27 cellular contexts compared by ENCODE assay signal in genomic region chr7:97269741-97270140, GRCh38.
DNase-seq lines count a peak whose midpoint lies in the region; ATAC-seq and TF ChIP-seq lines count a peak whose summit lies in the region.
"Had no signal": no experiment of that assay in that cellular context is flagged by ENCODE, and none has a peak within 500 bp of the region (broad histone marks: within the 10 kb centered on the region; RNA-seq: fewer than 3 reads in every experiment).

No MANE protein-coding gene starts in this region.

- TF ChIP-seq POLR2A in breast epithelium (IDR thresholded peaks at IDR 0.05): no peak

- H3K27me3 ChIP-seq in OCI-LY3 (ENCODE audit: low read depth, low read length) (peaks cover 14% of the 10 kb centered on the region), breast epithelium (no peaks in the 10 kb centered on the region)
- H3K27me3 ChIP-seq: ovary, right atrium auricular region had no signal

- DNase-seq in COLO829 (ENCODE audit: low spot score): peak; percentile 8
- DNase-seq in fibroblast of villous mesenchyme (ENCODE audit: low read depth): peak; percentile 28
- peak; percentile 43 for DNase-seq in pulmonary artery endothelial cell (ENCODE audit: low read depth, low spot score)
- no peak for DNase-seq in breast epithelium (ENCODE audit: low spot score in 2 of 2)
- DNase-seq in UCSD-AML1 (lab: John Stamatoyannopoulos, UW; ENCODE audit: unreplicated experiment): no peak
- no peak for DNase-seq in NCI-H146 treated with DMSO at 0.1 percent for 48 hours (lab: John Stamatoyannopoulos, UW; ENCODE audit: unreplicated experiment)
- DNase-seq: activated CD4-positive, alpha-beta T cell treated with anti-CD3 and anti-CD28 coated beads, Interleukin-2, amount 50 U/mL, for 1 hour; activated naive CD4-positive, alpha-beta T cell treated with anti-CD3 and anti-CD28 coated beads for 36 hours; amygdala; BE2C; DMS53; GDM1; GOT3; head of caudate nucleus; Kasumi-1; natural killer cell; NCI-H1694 treated with DMSO at 0.1 percent for 48 hours; NCI-H526 treated with DMSO at 0.1 percent for 48 hours; OCI-M1; ovary; Right ventricle myocardium superior; trophoblast cell; WERI-Rb-1 had no signal

- intact Hi-C loops in breast epithelium (cut with DNase I; ENCODE audit: low total_unique reads): no loop called here

- ATAC-seq in GM18511 (IDR thresholded peaks at IDR 0.05; ENCODE audit: unreplicated experiment): no peak
- ATAC-seq: left lobe of liver, natural killer cell had no signal

- no peaks in the 10 kb centered on the region for H4K20me1 ChIP-seq in OCI-LY3 (ENCODE audit: insufficient read depth, low read length)

- H3K4me2 ChIP-seq in OCI-LY3 (ENCODE audit: low read length): peak overlapping the region; percentile 52

- peaks cover 76% of the 10 kb centered on the region for H3K4me1 ChIP-seq in OCI-LY3 (ENCODE audit: low read length)
- H3K4me1 ChIP-seq in breast epithelium: no peaks in the 10 kb centered on the region
- H3K4me1 ChIP-seq: BE2C, right atrium auricular region had no signal

- TF ChIP-seq CTCF in OCI-LY3 (IDR thresholded peaks at IDR 0.05; ENCODE audit: low read depth, low read length): no peak
- TF ChIP-seq CTCF in fibroblast of villous mesenchyme (IDR thresholded peaks at IDR 0.05; ENCODE audit: insufficient read depth, low read depth, low read length): no peak
- TF ChIP-seq CTCF in breast epithelium (IDR thresholded peaks at IDR 0.05): no peak

- no peak overlapping the region for H2AFZ ChIP-seq in OCI-LY3 (ENCODE audit: low read depth, low read length)

- H3K36me3 ChIP-seq in OCI-LY3 (replicated peaks; ENCODE audit: low read depth, low read length) (no peaks in the 10 kb centered on the region), breast epithelium (no peaks in the 10 kb centered on the region)
- H3K36me3 ChIP-seq: BE2C, ovary, right atrium auricular region, WERI-Rb-1 had no signal

- H3K4me3 ChIP-seq in OCI-LY3 (ENCODE audit: low read length) (no peak overlapping the region), fibroblast of villous mesenchyme (ENCODE audit: low read depth, low read length) (no peak overlapping the region), breast epithelium (no peak overlapping the region)
- H3K4me3 ChIP-seq: ovary, right atrium auricular region had no signal

- no peaks in the 10 kb centered on the region for H3K79me2 ChIP-seq in OCI-LY3 (ENCODE audit: low read length)

- no peaks in the 10 kb centered on the region for H3K9me3 ChIP-seq in OCI-LY3 (ENCODE audit: insufficient read depth, low read length)
- no peaks in the 10 kb centered on the region for H3K9me3 ChIP-seq in breast epithelium
- H3K9me3 ChIP-seq: BE2C, ovary, right atrium auricular region had no signal

- H3K9ac ChIP-seq in OCI-LY3 (ENCODE audit: low read length): no peak overlapping the region

- H3K27ac ChIP-seq in OCI-LY3 (ENCODE audit: low read length) (no peak overlapping the region), breast epithelium (no peak overlapping the region)
- H3K27ac ChIP-seq: ovary, right atrium auricular region, WERI-Rb-1 had no signal

Comparison
In these comparisons a context has a peak if more than half of its experiments do, and no peak if none do; other contexts are left out.
1. DNase-seq: peak in COLO829 (single experiment), fibroblast of villous mesenchyme (single experiment) and pulmonary artery endothelial cell (single experiment); none in breast epithelium (0 of 2), UCSD-AML1 (single experiment) and NCI-H146 treated with DMSO at 0.1 percent for 48 hours (single experiment).